Comparison of ENCODE assay signal across 26 cellular contexts in the genomic region with DNA sequence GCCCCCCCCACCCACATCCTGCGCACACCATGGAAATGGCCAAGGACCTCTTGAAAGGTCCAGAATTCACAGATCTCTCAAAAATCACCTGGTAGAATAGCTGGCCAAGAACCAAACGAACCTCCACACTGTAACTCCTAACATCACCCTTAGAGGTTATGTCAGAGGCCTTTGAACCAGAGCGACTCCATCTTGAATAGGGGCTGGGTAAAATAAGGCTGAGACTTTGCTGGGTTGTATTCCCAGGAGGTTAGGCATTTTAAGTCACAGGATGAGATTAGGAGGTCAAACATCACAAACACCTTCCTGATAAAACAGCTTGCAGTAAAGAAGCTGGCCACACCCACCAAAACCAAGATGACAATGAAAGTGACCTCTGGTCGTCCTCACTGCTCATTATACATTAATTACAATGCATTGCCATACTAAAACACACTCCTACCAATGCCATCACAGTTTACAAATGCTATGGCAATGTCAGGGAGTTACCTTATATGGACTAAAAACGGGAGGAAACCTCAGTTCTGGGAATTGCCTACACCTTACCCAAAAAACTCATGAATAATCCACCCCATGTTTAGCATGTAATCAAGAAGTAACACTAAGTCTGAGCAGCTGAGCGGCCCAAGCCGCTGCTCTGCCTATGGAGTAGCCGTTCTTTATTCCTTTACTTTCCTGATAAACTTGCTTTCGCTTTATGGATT. TPM values are rescaled to one million over a fixed set of nuclear protein-coding genes. Genes with fewer than 3 reads are reported as not detected.
"Had no signal": no experiment of that assay in that cellular context is flagged by ENCODE, and none has a peak within 500 bp of the region (broad histone marks: within the 10 kb centered on the region; RNA-seq: fewer than 3 reads in every experiment).

No MANE protein-coding gene starts in this region.

- H3K27ac Mint-ChIP-seq: immature natural killer cell; naive thymus-derived CD4-positive, alpha-beta T cell; natural killer cell treated with Interleukin-12 subunit alpha and Interleukin-12 subunit beta and Interleukin-15 and Interleukin-18, amount 100 ng/mL, for 72 hours; progenitor cell of endocrine pancreas; stimulated activated memory B cell treated with anti-CD40 and anti-IgM and Interleukin-4, amounts not matched to agents 10 μg/mL and 1 μg/mL and 100 μg/mL, for 72 hours; stimulated activated naive CD8-positive, alpha-beta T cell treated with anti-CD3 and anti-CD28 coated beads, Interleukin-15, amount 100 ng/mL, for 72 hours had no signal

- H3K27ac ChIP-seq: left lung, lower lobe of right lung, ovary, right atrium auricular region, right lobe of liver, transverse colon, upper lobe of left lung, vagina had no signal

- H3K36me3 ChIP-seq: left lung, lower lobe of right lung, ovary, right atrium auricular region, right lobe of liver, transverse colon, upper lobe of left lung, vagina had no signal

- H3K9me3 Mint-ChIP-seq: immature natural killer cell; naive thymus-derived CD4-positive, alpha-beta T cell; natural killer cell treated with Interleukin-12 subunit alpha and Interleukin-12 subunit beta and Interleukin-15 and Interleukin-18, amount 100 ng/mL, for 72 hours; stimulated activated memory B cell treated with anti-CD40 and anti-IgM and Interleukin-4, amounts not matched to agents 10 μg/mL and 1 μg/mL and 100 μg/mL, for 72 hours; stimulated activated naive CD8-positive, alpha-beta T cell treated with anti-CD3 and anti-CD28 coated beads, Interleukin-15, amount 100 ng/mL, for 72 hours had no signal

- H3K4me3 Mint-ChIP-seq: immature natural killer cell; naive thymus-derived CD4-positive, alpha-beta T cell; natural killer cell treated with Interleukin-12 subunit alpha and Interleukin-12 subunit beta and Interleukin-15 and Interleukin-18, amount 100 ng/mL, for 72 hours; stimulated activated memory B cell treated with anti-CD40 and anti-IgM and Interleukin-4, amounts not matched to agents 10 μg/mL and 1 μg/mL and 100 μg/mL, for 72 hours; stimulated activated naive CD8-positive, alpha-beta T cell treated with anti-CD3 and anti-CD28 coated beads, Interleukin-15, amount 100 ng/mL, for 72 hours had no signal

- H3K9me3 ChIP-seq: left lung, lower lobe of right lung, mucosa of descending colon, ovary, right atrium auricular region, right lobe of liver, transverse colon, upper lobe of left lung, vagina had no signal

- H3K4me1 ChIP-seq: lower lobe of right lung, right lobe of liver, upper lobe of left lung, vagina had no signal

- H3K36me3 Mint-ChIP-seq: immature natural killer cell; naive thymus-derived CD4-positive, alpha-beta T cell; natural killer cell treated with Interleukin-12 subunit alpha and Interleukin-12 subunit beta and Interleukin-15 and Interleukin-18, amount 100 ng/mL, for 72 hours; stimulated activated memory B cell treated with anti-CD40 and anti-IgM and Interleukin-4, amounts not matched to agents 10 μg/mL and 1 μg/mL and 100 μg/mL, for 72 hours had no signal

- DNase-seq: immature natural killer cell; kidney; left colon; left lung; lower lobe of right lung; midbrain; mucosa of descending colon; naive thymus-derived CD4-positive, alpha-beta T cell; ovary; right lobe of liver; stimulated activated CD4-positive, alpha-beta T cell treated with anti-CD3 and anti-CD28 coated beads, Interleukin-1b, Interleukin-23, amount 100 ng/mL, for 48 hours; stimulated activated CD4-positive, alpha-beta T cell treated with anti-CD3 and anti-CD28 coated beads, Interleukin-2, amount 100 ng/mL, for 48 hours; stimulated activated CD4-positive, alpha-beta T cell treated with anti-CD3 and anti-CD28 coated beads, Interleukin-4, amount 100 ng/mL, for 4 hours; stimulated activated CD8-positive, alpha-beta memory T cell treated with anti-CD3 and anti-CD28 coated beads, Interleukin-4, amount 100 ng/mL, for 48 hours; stimulated activated naive CD4-positive, alpha-beta T cell treated with Interleukin-2 at 50 U/mL for 16 hours; stimulated activated naive CD8-positive, alpha-beta T cell treated with anti-CD3 and anti-CD28 coated beads, Interleukin-15, amount 100 ng/mL, for 72 hours; substantia nigra; transverse colon; upper lobe of left lung had no signal

- ATAC-seq: left colon; left lung; lower lobe of right lung; mucosa of descending colon; naive thymus-derived CD4-positive, alpha-beta T cell; natural killer cell treated with Interleukin-12 subunit alpha and Interleukin-12 subunit beta and Interleukin-15 and Interleukin-18, amount 100 ng/mL, for 72 hours; right lobe of liver; stimulated activated memory B cell treated with anti-CD40 and anti-IgM and Interleukin-4, amounts not matched to agents 10 μg/mL and 1 μg/mL and 100 μg/mL, for 72 hours; stimulated activated naive CD8-positive, alpha-beta T cell treated with anti-CD3 and anti-CD28 coated beads, Interleukin-15, amount 100 ng/mL, for 72 hours had no signal

- H3K4me3 ChIP-seq: left lung, lower lobe of right lung, mucosa of descending colon, ovary, right atrium auricular region, right lobe of liver, smooth muscle cell, transverse colon, upper lobe of left lung, vagina had no signal

- H3K27me3 ChIP-seq: ovary, right atrium auricular region, right lobe of liver, upper lobe of left lung, vagina had no signal

RNA-seq across cellular contexts. Expression of gene SYCE1L, which starts 34.7 kb away (rescaled TPM):
- total RNA-seq: liver had no signal
